In the genomic region with DNA sequence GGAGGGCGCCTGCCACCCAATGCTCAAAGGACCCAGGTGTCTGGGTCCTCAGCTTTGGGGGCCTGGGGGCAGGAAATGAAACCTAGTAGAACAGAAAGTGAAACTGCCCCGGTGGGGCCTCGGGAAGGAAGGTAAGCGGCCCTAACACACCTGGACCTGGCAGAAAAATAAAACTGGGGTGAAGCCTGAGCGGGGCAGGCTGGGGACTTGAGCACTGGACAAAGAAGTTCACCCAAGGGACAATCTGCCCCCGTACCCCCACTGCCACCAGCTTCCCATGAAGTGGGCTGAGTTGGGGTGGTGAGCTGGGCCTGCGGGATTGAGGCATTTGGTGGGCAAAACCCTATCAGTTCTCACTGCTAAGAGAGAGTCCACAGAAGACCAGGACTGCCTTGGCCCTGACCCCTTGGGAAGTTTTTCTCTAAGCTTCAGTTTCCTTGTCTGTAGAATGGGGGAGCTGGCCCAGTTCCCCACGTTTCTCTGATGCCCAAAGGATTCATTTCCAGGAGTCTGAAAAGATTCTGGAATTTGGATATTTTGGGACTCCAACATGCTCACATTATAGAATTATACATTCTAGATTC, we compare ENCODE assay signal across 8 cellular contexts. TPM values are rescaled to one million over a fixed set of nuclear protein-coding genes. Genes with fewer than 3 reads are reported as not detected.
DNase-seq lines count a peak whose midpoint lies in the region; ATAC-seq lines count a peak whose summit lies in the region.

No MANE protein-coding gene starts in this region.

- POLR2A ChIA-PET in naive thymus-derived CD8-positive, alpha-beta T cell (lab: Charles Lee), result interaction anchor here (0.5 to 5.2 kb wide), 15 partner anchors 9 to 441 kb away, joined by 3 to 52 read pairs (median 6); partner anchors contain the start of genes CALM3, DACT3 and ZC3H4

- H3K9me3 ChIP-seq in duodenal mucosa (ENCODE audit: control insufficient read depth in 1 of 2, low read length in 2 of 2) (no peaks in the 10 kb centered on the region), aorta (ENCODE audit: control insufficient read depth, low read length) (no peaks in the 10 kb centered on the region)

- H3K27ac ChIP-seq in duodenal mucosa (ENCODE audit: low read depth, low read length) (peak overlapping the region; percentile 94), aorta (ENCODE audit: low read depth in 1 of 2, low read length in 2 of 2) (peak overlapping the region in 1 of 2 donors; percentile 0)

- H3K4me3 Mint-ChIP-seq in T-helper 2 cell treated with Interferon-gamma antibody and Interleukin-4, amounts not matched to agents 5 μg/mL and 100 μg/mL, for 36 hours, result peak overlapping the region; percentile 95
- peak overlapping the region; percentile 91 to 97 (median 94) for H3K4me3 Mint-ChIP-seq in naive thymus-derived CD8-positive, alpha-beta T cell

- 5 to 8% methylated on average over 8 of the region's 8 CpGs for WGBS in aorta, 2 donors

- no peaks in the 10 kb centered on the region for H3K9me3 Mint-ChIP-seq in T-helper 2 cell treated with Interferon-gamma antibody and Interleukin-4, amounts not matched to agents 5 μg/mL and 100 μg/mL, for 36 hours
- H3K9me3 Mint-ChIP-seq in naive thymus-derived CD8-positive, alpha-beta T cell, result no peaks in the 10 kb centered on the region

- in situ Hi-C loops in ACHN (cut with HindIII; ENCODE audit: low pct_ligation_motif_present, low pct_unique_long_range_greater_than_20kb, low sequenced_read_pairs), result no loop called here

- ATAC-seq in naive thymus-derived CD8-positive, alpha-beta T cell, result peak; percentile 60 to 61
- ATAC-seq in aorta (ENCODE audit: low FRiP score) (peak; percentile 0), GM18909 (IDR thresholded peaks at IDR 0.05; ENCODE audit: poor library complexity, unreplicated experiment) (no peak)

- peak overlapping the region; percentile 95 for H3K27ac Mint-ChIP-seq in T-helper 2 cell treated with Interferon-gamma antibody and Interleukin-4, amounts not matched to agents 5 μg/mL and 100 μg/mL, for 36 hours
- H3K27ac Mint-ChIP-seq in naive thymus-derived CD8-positive, alpha-beta T cell, result peak overlapping the region; percentile 96 to 99 (median 98)

- H3K4me3 ChIP-seq in duodenal mucosa (ENCODE audit: low read depth in 1 of 2, low read length in 2 of 2) (peak overlapping the region; percentile 87 to 92), aorta (ENCODE audit: low read length in 2 of 2) (peak overlapping the region; percentile 49 to 88)

- peak overlapping the region; percentile 72 to 95 for H3K9ac ChIP-seq in duodenal mucosa (ENCODE audit: low read depth in 1 of 2, low read length in 2 of 2)

- peaks cover 31% of the 10 kb centered on the region for H3K4me1 Mint-ChIP-seq in T-helper 2 cell treated with Interferon-gamma antibody and Interleukin-4, amounts not matched to agents 5 μg/mL and 100 μg/mL, for 36 hours (ENCODE audit: low read depth)
- H3K4me1 Mint-ChIP-seq in naive thymus-derived CD8-positive, alpha-beta T cell, result peaks cover 21 to 54% (median 48%) of the 10 kb centered on the region in 4 donors

- DNase-seq in DMS153 treated with DMSO at 0.1 percent for 48 hours (lab: John Stamatoyannopoulos, UW; ENCODE audit: unreplicated experiment) (peak; percentile 66), DMS153 (lab: John Stamatoyannopoulos, UW) (no peak), aorta (peak in 1 of 2 donors; percentile 40), ACHN (no peak)
- DNase-seq in T-helper 2 cell treated with Interferon-gamma antibody and Interleukin-4, amounts not matched to agents 5 μg/mL and 100 μg/mL, for 36 hours (ENCODE audit: low spot score), result peak; percentile 37
- DNase-seq in naive thymus-derived CD8-positive, alpha-beta T cell, result peak in 6 of 10 donors; percentile 62 to 87 (median 76)

- H3K27me3 ChIP-seq in duodenal mucosa (ENCODE audit: control insufficient read depth in 1 of 2, insufficient read depth in 2 of 2, low read length in 2 of 2) (no peaks in the 10 kb centered on the region), aorta (ENCODE audit: control insufficient read depth in 1 of 2, insufficient read depth in 2 of 2, low read length in 1 of 2) (no peaks in the 10 kb centered on the region)

- no peaks in the 10 kb centered on the region for H3K27me3 Mint-ChIP-seq in T-helper 2 cell treated with Interferon-gamma antibody and Interleukin-4, amounts not matched to agents 5 μg/mL and 100 μg/mL, for 36 hours (ENCODE audit: low read depth)
- H3K27me3 Mint-ChIP-seq in naive thymus-derived CD8-positive, alpha-beta T cell, result no peaks in the 10 kb centered on the region

- H3K36me3 ChIP-seq in duodenal mucosa (ENCODE audit: control insufficient read depth in 1 of 2, insufficient read depth in 2 of 2, low read length in 2 of 2), result peaks cover 6 to 11% of the 10 kb centered on the region in 2 donors
- no peaks in the 10 kb centered on the region for H3K36me3 ChIP-seq in aorta (ENCODE audit: control insufficient read depth in 1 of 2, insufficient read depth in 2 of 2, low read length in 1 of 2)

- intact Hi-C loops in aorta (cut with DNase I), result no loop called here

- H3K36me3 Mint-ChIP-seq in T-helper 2 cell treated with Interferon-gamma antibody and Interleukin-4, amounts not matched to agents 5 μg/mL and 100 μg/mL, for 36 hours (ENCODE audit: low read depth), result peaks cover 51% of the 10 kb centered on the region
- peaks cover 0 to 23% (median 3%) of the 10 kb centered on the region in 3 donors for H3K36me3 Mint-ChIP-seq in naive thymus-derived CD8-positive, alpha-beta T cell

- H3K4me1 ChIP-seq in duodenal mucosa (ENCODE audit: control insufficient read depth in 1 of 2, insufficient read depth in 2 of 2, low read length in 2 of 2), result peaks cover 18 to 34% of the 10 kb centered on the region in 2 donors
- H3K4me1 ChIP-seq in aorta (ENCODE audit: control insufficient read depth in 1 of 2, insufficient read depth in 2 of 2, low read length in 2 of 2), result peaks cover 0 to 3% of the 10 kb centered on the region in 2 donors

RNA-seq across cellular contexts. Expression of gene PRKD2, which starts 2.3 kb away (rescaled TPM):
- 100 to 1,000 TPM in 1 of 2 experiments, 10 to 100 TPM in 1; 92.6 to 102 TPM for total RNA-seq in naive thymus-derived CD8-positive, alpha-beta T cell
- polyA plus RNA-seq in naive thymus-derived CD8-positive, alpha-beta T cell, result 10 to 100 TPM; 28.6 to 79.7 (median 37.1) TPM
- 10 to 100 TPM; 42.2 to 62.6 TPM for total RNA-seq in aorta
- 10 to 100 TPM; 15.3 to 79.2 TPM for polyA plus RNA-seq in aorta

RNA-seq across cellular contexts. Expression of gene FKRP, which starts 31.2 kb away (rescaled TPM):
- 10 to 100 TPM; 22.8 to 23.8 TPM for total RNA-seq in naive thymus-derived CD8-positive, alpha-beta T cell
- 1 to 10 TPM; 2.6 to 8.7 (median 4.8) TPM for polyA plus RNA-seq in naive thymus-derived CD8-positive, alpha-beta T cell
- 10 to 100 TPM; 19.1 to 20.6 TPM for total RNA-seq in aorta
- 10 to 100 TPM in 1 of 2 donors, 1 to 10 TPM in 1; 3.9 to 13.0 TPM for polyA plus RNA-seq in aorta

RNA-seq across cellular contexts. Expression of gene STRN4, which starts 31.6 kb away (rescaled TPM):
- total RNA-seq in naive thymus-derived CD8-positive, alpha-beta T cell, result 10 to 100 TPM; 78.6 to 81.9 TPM
- 10 to 100 TPM in 2 of 3 donors, 1 to 10 TPM in 1; 8.2 to 25.7 (median 12.0) TPM for polyA plus RNA-seq in naive thymus-derived CD8-positive, alpha-beta T cell
- total RNA-seq in aorta, result 10 to 100 TPM; 63.4 to 69.8 TPM
- 10 to 100 TPM; 26.8 to 45.6 TPM for polyA plus RNA-seq in aorta

RNA-seq across cellular contexts. Expression of gene DACT3, which starts 53.6 kb away (rescaled TPM):
- total RNA-seq in naive thymus-derived CD8-positive, alpha-beta T cell, result under 1 TPM in 1 of 2 experiments, not detected in 1; 0.13 TPM
- under 1 TPM in 1 of 3 donors, not detected in 2; 0.13 TPM for polyA plus RNA-seq in naive thymus-derived CD8-positive, alpha-beta T cell
- 100 to 1,000 TPM in 1 of 2 donors, 10 to 100 TPM in 1; 84.1 to 216 TPM for total RNA-seq in aorta
- polyA plus RNA-seq in aorta, result 10 to 100 TPM; 24.4 to 47.0 TPM

Comparison
In these comparisons a context has a peak if more than half of its experiments do, and no peak if none do; other contexts are left out.
1. DNase-seq: peak in DMS153 treated with DMSO at 0.1 percent for 48 hours (single experiment), T-helper 2 cell treated with Interferon-gamma antibody and Interleukin-4, amounts not matched to agents 5 μg/mL and 100 μg/mL, for 36 hours (single experiment) and naive thymus-derived CD8-positive, alpha-beta T cell (6 of 10); none in DMS153 (single experiment) and ACHN (single experiment).